Comparison of ENCODE assay signal across 1 cellular context in the genomic region with DNA sequence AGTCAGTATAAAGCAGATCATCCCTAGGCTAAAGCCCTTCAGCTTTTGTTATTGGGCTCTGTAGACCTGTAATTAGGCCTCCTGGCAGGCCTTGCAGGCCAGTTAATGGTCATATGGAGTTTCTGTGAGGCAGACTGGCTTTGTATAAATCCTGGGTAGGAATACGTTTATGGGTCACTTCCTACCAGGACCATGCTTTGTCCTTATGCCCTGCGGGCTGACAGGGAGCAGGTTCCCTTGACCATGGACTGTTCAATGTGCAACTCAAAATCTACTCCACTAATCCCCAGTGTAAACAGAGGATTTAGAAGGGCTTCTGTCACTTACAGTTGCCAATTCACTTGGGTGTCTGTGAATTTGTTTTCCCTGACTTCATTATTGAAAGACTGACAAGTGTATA.
TF ChIP-seq lines count a peak whose summit lies in the region.

No MANE protein-coding gene starts in this region.

TF ChIP-seq in HepG2, 621 proteins besides CTCF, POLR2A, EP300 and RAD21 (continued from another document):
- TF ChIP-seq CSRNP2 (CRISPR knock-in tag; conservative IDR thresholded peaks at IDR 0.05; ENCODE audit: low read depth) (no peak), NPAS2 (CRISPR knock-in tag; IDR thresholded peaks at IDR 0.05; ENCODE audit: borderline replicate concordance) (no peak), ZGPAT (CRISPR knock-in tag; IDR thresholded peaks at IDR 0.05) (peak; percentile 73), ZMYM3 (CRISPR knock-in tag; IDR thresholded peaks at IDR 0.05) (peak; percentile 68)
